27 cellular contexts compared by ENCODE assay signal in genomic region chr11:44759743-44760476, GRCh38. TPM values are rescaled to one million over a fixed set of nuclear protein-coding genes. Genes with fewer than 3 reads are reported as not detected.
DNase-seq lines count a peak whose midpoint lies in the region; ATAC-seq, FAIRE-seq and TF ChIP-seq lines count a peak whose summit lies in the region.
"Had no signal": no experiment of that assay in that cellular context is flagged by ENCODE, and none has a peak within 500 bp of the region (broad histone marks: within the 10 kb centered on the region; RNA-seq: fewer than 3 reads in every experiment).

No MANE protein-coding gene starts in this region.

- H4K91ac ChIP-seq in neuronal stem cell (ENCODE audit: low read depth, low read length, poor library complexity): no peak overlapping the region

- no peak overlapping the region for H3K23ac ChIP-seq in neuronal stem cell (ENCODE audit: low read depth, low read length, poor library complexity)

- POLR2A ChIA-PET in A549 (lab: Yijun Ruan, JAX): no interaction called here

- H3K4me2 ChIP-seq in A549 (peak overlapping the region; percentile 57; the same call in 2 of the 3 replicates), neuronal stem cell (ENCODE audit: insufficient read depth, low read length, poor library complexity, severe bottlenecking) (no peak overlapping the region)

- H4K8ac ChIP-seq in neuronal stem cell (ENCODE audit: low read depth, low read length): no peak overlapping the region

- H3K79me1 ChIP-seq in neuronal stem cell (ENCODE audit: low read depth, low read length): peaks cover 4% of the 10 kb centered on the region

- H3K36me3 ChIP-seq in adrenal gland (replicated peaks in 1 of 2) (no peaks in the 10 kb centered on the region), neuronal stem cell (replicated peaks in 1 of 2; ENCODE audit: control insufficient read depth in 2 of 2, insufficient read depth in 2 of 2, low read length in 2 of 2) (peaks cover 10 to 14% of the 10 kb centered on the region in 2 donors)
- H3K36me3 ChIP-seq: BE2C, prostate gland had no signal

- H2BK5ac ChIP-seq in neuronal stem cell (ENCODE audit: low read length): no peak overlapping the region

- H3K27me3 ChIP-seq in adrenal gland (no peaks in the 10 kb centered on the region), neuronal stem cell (ENCODE audit: control insufficient read depth in 3 of 3, insufficient read depth in 3 of 3, low read depth in 1 of 3, low read length in 3 of 3) (no peaks in the 10 kb centered on the region)
- H3K27me3 ChIP-seq: BE2C had no signal

- intact Hi-C loops in adrenal gland (cut with DNase I): no loop called here
- intact Hi-C loops in left ventricle myocardium superior (cut with micrococcal nuclease): no loop called here
- intact Hi-C loops in head of caudate nucleus (cut with DNase I): no loop called here

- no peak for TF ChIP-seq RAD21 in A549 (conservative IDR thresholded peaks at IDR 0.05 in 1 of 2, IDR thresholded peaks at IDR 0.05 in 1 of 2)

- TF ChIP-seq CTCF in A549 (IDR thresholded peaks at IDR 0.05) (no peak), adrenal gland (IDR thresholded peaks at IDR 0.05) (no peak)

- H3K9me3 ChIP-seq in A549 (peaks cover 18% of the 10 kb centered on the region; the same call in 2 of the 3 replicates), adrenal gland (replicated peaks in 1 of 3) (no peaks in the 10 kb centered on the region), neuronal stem cell (replicated peaks in 1 of 2; ENCODE audit: control insufficient read depth in 2 of 2, insufficient read depth in 1 of 2, low read depth in 1 of 2, low read length in 2 of 2) (peaks cover 2 to 17% of the 10 kb centered on the region in 2 donors)
- H3K9me3 ChIP-seq: BE2C, prostate gland had no signal

- H3K9ac ChIP-seq in neuronal stem cell (ENCODE audit: low read depth, low read length, poor library complexity): no peak overlapping the region

- FAIRE-seq in A549 (lab: Jason Lieb, UNC): no peak
- FAIRE-seq: bronchial epithelial cell, G401.6, GM19239, H54 had no signal

- H3K4ac ChIP-seq in neuronal stem cell (ENCODE audit: low read length): no peak overlapping the region

- H2BK12ac ChIP-seq in neuronal stem cell (ENCODE audit: low read length): no peak overlapping the region

- CTCF ChIA-PET in A549 (lab: Yijun Ruan, JAX): interaction anchor here (0.7 to 5.5 kb wide), 6 partner anchors 15 to 143 kb away, joined by 3 to 36 read pairs (median 8); no protein-coding TSS in a partner anchor

- no peak for ATAC-seq in A549
- peak; percentile 10 for ATAC-seq in left ventricle myocardium superior
- ATAC-seq in HG03354 (IDR thresholded peaks at IDR 0.05; ENCODE audit: poor library complexity, severe bottlenecking, unreplicated experiment): no peak
- ATAC-seq: activated CD8-positive, alpha-beta memory T cell treated with anti-CD3 and anti-CD28 coated beads, Interleukin-2, amount 10 ng/mL, durations not matched to agents 7 days and 5 days; effector memory CD8-positive, alpha-beta T cell; natural killer cell treated with Interleukin-12 subunit alpha and Interleukin-12 subunit beta and Interleukin-15 and Interleukin-18, amount 100 ng/mL, for 72 hours had no signal

- WGBS in A549 (ENCODE audit: missing lambda C conversion rate): 77% methylated on average over 3 of the region's 3 CpGs
- WGBS in adrenal gland, 4 donors: 86 to 93% (median 90%) methylated on average over 3 of the region's 3 CpGs
- WGBS in neuronal stem cell (ENCODE audit: extremely low coverage in 2 of 2, insufficient read length in 2 of 2, insufficient replicate concordance in 1 of 2), 2 donors: no CpG with 5 or more reads among the region's 3 CpGs

- H3K4me1 ChIP-seq in A549 (peaks cover 24% of the 10 kb centered on the region), adrenal gland (replicated peaks in 1 of 2) (peaks cover 20 to 59% of the 10 kb centered on the region in 2 donors), neuronal stem cell (ENCODE audit: control insufficient read depth in 2 of 2, insufficient read depth in 1 of 2, low read depth in 1 of 2, low read length in 2 of 2) (peaks cover 22 to 32% of the 10 kb centered on the region in 2 donors)
- H3K4me1 ChIP-seq: Caco-2, prostate gland had no signal

- no peak for TF ChIP-seq EP300 in A549 (IDR thresholded peaks at IDR 0.05)

- H3K18ac ChIP-seq in neuronal stem cell (ENCODE audit: low read length): peak overlapping the region; percentile 61

- H3K4me3 ChIP-seq in A549: no peak overlapping the region
- H3K4me3 ChIP-seq in adrenal gland: no peak overlapping the region
- H3K4me3 ChIP-seq in neuronal stem cell (ENCODE audit: low read length in 2 of 2): no peak overlapping the region
- H3K4me3 ChIP-seq: prostate gland, skin epidermis had no signal

- no peak overlapping the region for H2BK15ac ChIP-seq in neuronal stem cell (ENCODE audit: low read length)

- no peak overlapping the region for H2AK5ac ChIP-seq in neuronal stem cell (ENCODE audit: low read depth, low read length)

- no peak overlapping the region for H3K14ac ChIP-seq in neuronal stem cell (ENCODE audit: low read length)

- no peak overlapping the region for H2AFZ ChIP-seq in neuronal stem cell (ENCODE audit: low read length)

- TF ChIP-seq POLR2A in A549 (IDR thresholded peaks at IDR 0.05; ENCODE audit: low read length) (no peak), adrenal gland (IDR thresholded peaks at IDR 0.05) (no peak)

- no peak overlapping the region for H2BK120ac ChIP-seq in neuronal stem cell (ENCODE audit: low read depth, low read length)

- H3K27ac ChIP-seq in A549 (peak overlapping the region in 1 of 2 experiments; percentile 45; a peak in 1 of 6 replicates), adrenal gland (peak overlapping the region in 4 of 5 donors; percentile 1 to 86 (median 54)), neuronal stem cell (replicated peaks; ENCODE audit: low read length) (no peak overlapping the region)
- H3K27ac ChIP-seq: prostate gland had no signal

- DNase-seq in A549 (ENCODE audit: low read depth in 1 of 2, low spot score in 1 of 2) (no peak), adrenal gland (peak in 2 of 7 donors; percentile 10 to 48), left ventricle myocardium superior (no peak), neuronal stem cell (ENCODE audit: low spot score) (no peak), GM03348 (ENCODE audit: low spot score) (no peak), NCI-H187 treated with DMSO at 0.1 percent for 48 hours (lab: John Stamatoyannopoulos, UW) (no peak), head of caudate nucleus (no peak)
- DNase-seq: activated CD4-positive, alpha-beta T cell treated with anti-CD3 and anti-CD28 coated beads, Interleukin-2, amount 10 ng/mL, durations not matched to agents 24 days and 14 days; activated CD8-positive, alpha-beta memory T cell treated with anti-CD3 and anti-CD28 coated beads, Interleukin-2, amount 10 ng/mL, durations not matched to agents 7 days and 5 days; activated naive CD4-positive, alpha-beta T cell treated with anti-CD3 and anti-CD28 coated beads, Interleukin-2, amount 10 ng/mL, durations not matched to agents 7 days and 5 days; cortex of kidney; effector memory CD8-positive, alpha-beta T cell; foreskin melanocyte; midbrain; NCI-H1694 treated with DMSO at 0.1 percent for 48 hours; NCI-H526 treated with DMSO at 0.1 percent for 48 hours; SHP77 treated with DMSO at 0.1 percent for 48 hours had no signal

TF ChIP-seq in A549, 52 proteins besides CTCF, POLR2A, EP300 and RAD21 (continues in another document):
- TF ChIP-seq NR3C1 (IDR thresholded peaks at IDR 0.05) (no peak), HOXB5 (CRISPR knock-in tag; IDR thresholded peaks at IDR 0.05) (no peak), FOSL2 (IDR thresholded peaks at IDR 0.05) (no peak), FOSL2 (CRISPR knock-in tag; IDR thresholded peaks at IDR 0.05) (no peak), JUNB (IDR thresholded peaks at IDR 0.05) (no peak), KDM1A (IDR thresholded peaks at IDR 0.05; ENCODE audit: low read depth) (no peak), PBX3 (IDR thresholded peaks at IDR 0.05) (no peak), CHD2 (IDR thresholded peaks at IDR 0.05; ENCODE audit: low read length, partially characterized antibody) (no peak), EHF (CRISPR knock-in tag; IDR thresholded peaks at IDR 0.05) (no peak), HES2 (IDR thresholded peaks at IDR 0.05) (no peak), HDAC2 (IDR thresholded peaks at IDR 0.05) (no peak), ZNF302 (CRISPR knock-in tag; IDR thresholded peaks at IDR 0.05) (no peak), RARB (CRISPR knock-in tag; IDR thresholded peaks at IDR 0.05) (no peak), SMC3 (IDR thresholded peaks at IDR 0.05) (no peak), JUN (IDR thresholded peaks at IDR 0.05) (no peak), USF2 (IDR thresholded peaks at IDR 0.05) (no peak)

RNA-seq across cellular contexts. Expression of gene TSPAN18, which starts 33.1 kb away (rescaled TPM):
- polyA plus RNA-seq in A549 (2011; rRNA removed) (0.81 and 0.98 TPM in 2 replicates), A549 (2017; fragmentation: RNase III; extraction: RNeasy Plus Mini Kit Qiagen cat#74134 plus additional on column Dnase treatment) (4.5 to 5.8 TPM (median 4.8 TPM) in 3 replicates), adrenal gland (100 to 1,000 TPM in 1 of 3 donors, 10 to 100 TPM in 2; 24.5 to 130 (median 33.3) TPM)
- 1.4 and 2.0 TPM in 2 replicates for polyA plus RNA-seq in A549 (2012; cell fraction: cytosol; rRNA removed)
- 1.8 and 2.6 TPM in 2 replicates for polyA plus RNA-seq in A549 (2012; cell fraction: nucleus; rRNA removed)
- 1.2 and 2.2 TPM in 2 replicates for polyA minus RNA-seq in A549 (2011; rRNA and poly(A)+ RNA removed)
- total RNA-seq in adrenal gland (100 to 1,000 TPM in 4 of 8 donors, 10 to 100 TPM in 4; 37.4 to 168 (median 78.8) TPM), left ventricle myocardium superior (94.6 TPM)
- polyA plus RNA-seq in neuronal stem cell (2013, experiment 1 of 2): 144 TPM
- 146 TPM for polyA plus RNA-seq in neuronal stem cell (2013, experiment 2 of 2)
- total RNA-seq: bronchial epithelial cell had no signal
